11 cellular contexts compared by ENCODE assay signal in genomic region chr19:10797078-10797477, GRCh38. TPM values are rescaled to one million over a fixed set of nuclear protein-coding genes. Genes with fewer than 3 reads are reported as not detected.
DNase-seq lines count a peak whose midpoint lies in the region; TF ChIP-seq lines count a peak whose summit lies in the region.
"Had no signal": no experiment of that assay in that cellular context is flagged by ENCODE, and none has a peak within 500 bp of the region (broad histone marks: within the 10 kb centered on the region; RNA-seq: fewer than 3 reads in every experiment).

No MANE protein-coding gene starts in this region.

- H3K4me1 Mint-ChIP-seq in CD8-positive, alpha-beta memory T cell: peaks cover 33 to 51% (median 43%) of the 10 kb centered on the region in 3 donors
- peaks cover 24% of the 10 kb centered on the region for H3K4me1 Mint-ChIP-seq in activated naive CD4-positive, alpha-beta T cell treated with anti-CD3 and anti-CD28 coated beads, Interleukin-2, amount 50 U/mL, for 24 hours
- no peaks in the 10 kb centered on the region for H3K4me1 Mint-ChIP-seq in progenitor cell of endocrine pancreas (ENCODE audit: low read depth)

- no peaks in the 10 kb centered on the region for H3K9me3 ChIP-seq in CD8-positive, alpha-beta memory T cell (ENCODE audit: low read length)
- H3K9me3 ChIP-seq: tibial nerve had no signal

- no peaks in the 10 kb centered on the region for H3K27me3 ChIP-seq in CD8-positive, alpha-beta memory T cell (ENCODE audit: insufficient read depth, low read length, poor library complexity, severe bottlenecking)
- H3K27me3 ChIP-seq: tibial nerve had no signal

- peaks cover 26% of the 10 kb centered on the region for H3K36me3 ChIP-seq in CD8-positive, alpha-beta memory T cell (ENCODE audit: insufficient read depth, low read length)

- CTCF ChIA-PET in CD8-positive, alpha-beta memory T cell (lab: Charles Lee): interaction anchor here (1.3 kb wide), 1 partner anchor 39 kb away, joined by 6 read pairs; the partner anchor contains the start of gene TMED1

- TF ChIP-seq CTCF in progenitor cell of endocrine pancreas (IDR thresholded peaks at IDR 0.05; ENCODE audit: unreplicated experiment) (no peak), GM13977 (IDR thresholded peaks at IDR 0.05; ENCODE audit: extremely low read depth, insufficient read depth, missing control alignments) (no peak)

- in situ Hi-C loops in GM13977 (cut with MboI; ENCODE audit: low pct_unique_long_range_greater_than_20kb, low sequenced_read_pairs, unreplicated experiment): no loop called here

- H3K4me3 Mint-ChIP-seq in CD8-positive, alpha-beta memory T cell: peak overlapping the region; percentile 66 to 94 (median 87)
- peak overlapping the region; percentile 75 for H3K4me3 Mint-ChIP-seq in activated naive CD4-positive, alpha-beta T cell treated with anti-CD3 and anti-CD28 coated beads, Interleukin-2, amount 50 U/mL, for 24 hours
- no peak overlapping the region for H3K4me3 Mint-ChIP-seq in progenitor cell of endocrine pancreas (ENCODE audit: low read depth)

- H3K4me1 ChIP-seq in CD8-positive, alpha-beta memory T cell (ENCODE audit: insufficient read depth, low read length): peaks cover 30% of the 10 kb centered on the region
- H3K4me1 ChIP-seq: tibial nerve had no signal

- H3K27me3 Mint-ChIP-seq in CD8-positive, alpha-beta memory T cell: no peaks in the 10 kb centered on the region
- no peaks in the 10 kb centered on the region for H3K27me3 Mint-ChIP-seq in activated naive CD4-positive, alpha-beta T cell treated with anti-CD3 and anti-CD28 coated beads, Interleukin-2, amount 50 U/mL, for 24 hours
- no peaks in the 10 kb centered on the region for H3K27me3 Mint-ChIP-seq in progenitor cell of endocrine pancreas

- H3K27ac ChIP-seq in CD8-positive, alpha-beta memory T cell (ENCODE audit: low read depth, low read length): peak overlapping the region; percentile 78

- peak overlapping the region; percentile 26 for H3K4me3 ChIP-seq in CD8-positive, alpha-beta memory T cell (ENCODE audit: low read length)
- H3K4me3 ChIP-seq: tibial nerve had no signal

- peaks cover 0 to 65% (median 10%) of the 10 kb centered on the region in 3 donors for H3K36me3 Mint-ChIP-seq in CD8-positive, alpha-beta memory T cell
- peaks cover 7% of the 10 kb centered on the region for H3K36me3 Mint-ChIP-seq in activated naive CD4-positive, alpha-beta T cell treated with anti-CD3 and anti-CD28 coated beads, Interleukin-2, amount 50 U/mL, for 24 hours
- H3K36me3 Mint-ChIP-seq in progenitor cell of endocrine pancreas (ENCODE audit: insufficient read depth): peaks cover 6% of the 10 kb centered on the region

- POLR2A ChIA-PET in CD8-positive, alpha-beta memory T cell (lab: Charles Lee): interaction anchor here (1.0 to 2.1 kb wide), 3 partner anchors 39 to 79 kb away, joined by 3 to 10 read pairs (median 7); partner anchors contain the start of genes DNM2 and TMED1

- DNase-seq in CD8-positive, alpha-beta memory T cell: peak; percentile 41 to 87 (median 67)
- DNase-seq in activated CD4-positive, alpha-beta T cell treated with anti-CD3 and anti-CD28 coated beads, Interleukin-2, amount 50 U/mL, for 48 hours: peak; percentile 29 to 33
- DNase-seq in stimulated activated CD4-positive, alpha-beta T cell treated with anti-CD3 and anti-CD28 coated beads, Interleukin-15, amount 100 ng/mL, for 24 hours: peak; percentile 27
- no peak for DNase-seq in progenitor cell of endocrine pancreas (ENCODE audit: low spot score, unreplicated experiment)
- no peak for DNase-seq in HT-29 (ENCODE audit: low spot score)
- DNase-seq in retina: no peak
- no peak for DNase-seq in GM13977 (ENCODE audit: low spot score)
- DNase-seq: NCI-H526 treated with DMSO at 0.1 percent for 48 hours, Right ventricle myocardium superior had no signal

- no peaks in the 10 kb centered on the region for H3K9me3 Mint-ChIP-seq in CD8-positive, alpha-beta memory T cell
- H3K9me3 Mint-ChIP-seq in activated naive CD4-positive, alpha-beta T cell treated with anti-CD3 and anti-CD28 coated beads, Interleukin-2, amount 50 U/mL, for 24 hours: no peaks in the 10 kb centered on the region
- H3K9me3 Mint-ChIP-seq in progenitor cell of endocrine pancreas (ENCODE audit: low read depth): no peaks in the 10 kb centered on the region

- H3K27ac Mint-ChIP-seq in CD8-positive, alpha-beta memory T cell: peak overlapping the region; percentile 96 to 100 (median 99)
- H3K27ac Mint-ChIP-seq in activated naive CD4-positive, alpha-beta T cell treated with anti-CD3 and anti-CD28 coated beads, Interleukin-2, amount 50 U/mL, for 24 hours: peak overlapping the region; percentile 98
- no peak overlapping the region for H3K27ac Mint-ChIP-seq in progenitor cell of endocrine pancreas

RNA-seq across cellular contexts. Expression of gene TMED1, which starts 38.9 kb away (rescaled TPM):
- total RNA-seq in CD8-positive, alpha-beta memory T cell: 10 to 100 TPM; 15.7 to 16.6 TPM
- polyA plus RNA-seq in CD8-positive, alpha-beta memory T cell: 29.9 TPM
- total RNA-seq in progenitor cell of endocrine pancreas: 32.6 and 39.3 TPM in 2 replicates
- 30.7 and 34.0 TPM in 2 replicates for total RNA-seq in HT-29 (2014; rRNA removed; shearing (Covaris generic))

RNA-seq across cellular contexts. Expression of gene C19orf38, which starts 51.1 kb away (rescaled TPM):
- total RNA-seq in CD8-positive, alpha-beta memory T cell: under 1 TPM; 0.44 to 0.48 TPM
- polyA plus RNA-seq in CD8-positive, alpha-beta memory T cell: not detected
- 0.31 and 0.33 TPM in 2 replicates for total RNA-seq in progenitor cell of endocrine pancreas
- total RNA-seq in HT-29 (2014; rRNA removed; shearing (Covaris generic)): 0.13 TPM in 1 of 2 replicates, not detected in the other

Comparison
In these comparisons a context has a peak if more than half of its experiments do, and no peak if none do; other contexts are left out.
1. DNase-seq: peak in CD8-positive, alpha-beta memory T cell (5 of 5), activated CD4-positive, alpha-beta T cell treated with anti-CD3 and anti-CD28 coated beads, Interleukin-2, amount 50 U/mL, for 48 hours (2 of 2) and stimulated activated CD4-positive, alpha-beta T cell treated with anti-CD3 and anti-CD28 coated beads, Interleukin-15, amount 100 ng/mL, for 24 hours (single experiment); none in progenitor cell of endocrine pancreas (single experiment), HT-29 (single experiment), retina (single experiment) and GM13977 (single experiment).